In the genomic region with DNA sequence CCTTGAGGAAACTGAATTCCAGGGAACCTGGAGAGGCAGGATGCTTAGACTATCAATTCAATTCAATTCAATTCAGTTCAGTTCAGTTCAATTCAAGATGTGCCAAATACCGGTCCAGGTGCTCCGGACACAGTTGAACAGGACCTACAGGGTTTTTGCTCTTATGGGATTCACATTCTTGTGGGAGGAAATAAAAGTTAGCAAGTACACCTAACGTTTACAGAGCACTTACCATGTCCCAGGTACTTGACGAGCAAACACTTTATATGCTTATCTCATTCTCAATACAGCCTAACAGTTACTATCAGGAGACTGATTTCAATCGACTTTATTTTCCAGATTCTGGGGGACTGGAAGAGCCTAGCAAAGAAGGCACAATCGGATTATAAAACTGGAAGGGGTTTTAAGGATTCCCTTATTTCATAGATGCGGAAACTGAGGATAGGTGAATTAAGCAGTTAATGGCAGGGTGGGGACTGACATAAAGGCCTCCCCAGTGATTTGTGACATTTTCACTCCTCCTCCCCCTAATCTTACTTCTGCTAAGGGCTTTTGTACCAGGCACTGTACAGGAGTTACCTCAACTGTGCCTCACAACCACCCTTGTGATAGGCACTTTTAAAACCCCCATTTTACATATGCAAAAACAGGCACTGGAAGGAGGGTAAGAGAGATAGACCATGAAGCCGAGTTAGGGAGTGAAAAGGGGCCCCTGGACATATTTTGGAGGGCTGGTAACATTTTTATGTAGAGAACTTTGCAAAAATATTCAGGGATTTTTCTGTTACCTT, we compare ENCODE assay signal across 1 cellular context.
TF ChIP-seq lines count a peak whose summit lies in the region.

No MANE protein-coding gene starts in this region.

TF ChIP-seq in GM23338, 12 proteins besides CTCF, POLR2A, EP300 and RAD21:
- TF ChIP-seq, protein P1, sequence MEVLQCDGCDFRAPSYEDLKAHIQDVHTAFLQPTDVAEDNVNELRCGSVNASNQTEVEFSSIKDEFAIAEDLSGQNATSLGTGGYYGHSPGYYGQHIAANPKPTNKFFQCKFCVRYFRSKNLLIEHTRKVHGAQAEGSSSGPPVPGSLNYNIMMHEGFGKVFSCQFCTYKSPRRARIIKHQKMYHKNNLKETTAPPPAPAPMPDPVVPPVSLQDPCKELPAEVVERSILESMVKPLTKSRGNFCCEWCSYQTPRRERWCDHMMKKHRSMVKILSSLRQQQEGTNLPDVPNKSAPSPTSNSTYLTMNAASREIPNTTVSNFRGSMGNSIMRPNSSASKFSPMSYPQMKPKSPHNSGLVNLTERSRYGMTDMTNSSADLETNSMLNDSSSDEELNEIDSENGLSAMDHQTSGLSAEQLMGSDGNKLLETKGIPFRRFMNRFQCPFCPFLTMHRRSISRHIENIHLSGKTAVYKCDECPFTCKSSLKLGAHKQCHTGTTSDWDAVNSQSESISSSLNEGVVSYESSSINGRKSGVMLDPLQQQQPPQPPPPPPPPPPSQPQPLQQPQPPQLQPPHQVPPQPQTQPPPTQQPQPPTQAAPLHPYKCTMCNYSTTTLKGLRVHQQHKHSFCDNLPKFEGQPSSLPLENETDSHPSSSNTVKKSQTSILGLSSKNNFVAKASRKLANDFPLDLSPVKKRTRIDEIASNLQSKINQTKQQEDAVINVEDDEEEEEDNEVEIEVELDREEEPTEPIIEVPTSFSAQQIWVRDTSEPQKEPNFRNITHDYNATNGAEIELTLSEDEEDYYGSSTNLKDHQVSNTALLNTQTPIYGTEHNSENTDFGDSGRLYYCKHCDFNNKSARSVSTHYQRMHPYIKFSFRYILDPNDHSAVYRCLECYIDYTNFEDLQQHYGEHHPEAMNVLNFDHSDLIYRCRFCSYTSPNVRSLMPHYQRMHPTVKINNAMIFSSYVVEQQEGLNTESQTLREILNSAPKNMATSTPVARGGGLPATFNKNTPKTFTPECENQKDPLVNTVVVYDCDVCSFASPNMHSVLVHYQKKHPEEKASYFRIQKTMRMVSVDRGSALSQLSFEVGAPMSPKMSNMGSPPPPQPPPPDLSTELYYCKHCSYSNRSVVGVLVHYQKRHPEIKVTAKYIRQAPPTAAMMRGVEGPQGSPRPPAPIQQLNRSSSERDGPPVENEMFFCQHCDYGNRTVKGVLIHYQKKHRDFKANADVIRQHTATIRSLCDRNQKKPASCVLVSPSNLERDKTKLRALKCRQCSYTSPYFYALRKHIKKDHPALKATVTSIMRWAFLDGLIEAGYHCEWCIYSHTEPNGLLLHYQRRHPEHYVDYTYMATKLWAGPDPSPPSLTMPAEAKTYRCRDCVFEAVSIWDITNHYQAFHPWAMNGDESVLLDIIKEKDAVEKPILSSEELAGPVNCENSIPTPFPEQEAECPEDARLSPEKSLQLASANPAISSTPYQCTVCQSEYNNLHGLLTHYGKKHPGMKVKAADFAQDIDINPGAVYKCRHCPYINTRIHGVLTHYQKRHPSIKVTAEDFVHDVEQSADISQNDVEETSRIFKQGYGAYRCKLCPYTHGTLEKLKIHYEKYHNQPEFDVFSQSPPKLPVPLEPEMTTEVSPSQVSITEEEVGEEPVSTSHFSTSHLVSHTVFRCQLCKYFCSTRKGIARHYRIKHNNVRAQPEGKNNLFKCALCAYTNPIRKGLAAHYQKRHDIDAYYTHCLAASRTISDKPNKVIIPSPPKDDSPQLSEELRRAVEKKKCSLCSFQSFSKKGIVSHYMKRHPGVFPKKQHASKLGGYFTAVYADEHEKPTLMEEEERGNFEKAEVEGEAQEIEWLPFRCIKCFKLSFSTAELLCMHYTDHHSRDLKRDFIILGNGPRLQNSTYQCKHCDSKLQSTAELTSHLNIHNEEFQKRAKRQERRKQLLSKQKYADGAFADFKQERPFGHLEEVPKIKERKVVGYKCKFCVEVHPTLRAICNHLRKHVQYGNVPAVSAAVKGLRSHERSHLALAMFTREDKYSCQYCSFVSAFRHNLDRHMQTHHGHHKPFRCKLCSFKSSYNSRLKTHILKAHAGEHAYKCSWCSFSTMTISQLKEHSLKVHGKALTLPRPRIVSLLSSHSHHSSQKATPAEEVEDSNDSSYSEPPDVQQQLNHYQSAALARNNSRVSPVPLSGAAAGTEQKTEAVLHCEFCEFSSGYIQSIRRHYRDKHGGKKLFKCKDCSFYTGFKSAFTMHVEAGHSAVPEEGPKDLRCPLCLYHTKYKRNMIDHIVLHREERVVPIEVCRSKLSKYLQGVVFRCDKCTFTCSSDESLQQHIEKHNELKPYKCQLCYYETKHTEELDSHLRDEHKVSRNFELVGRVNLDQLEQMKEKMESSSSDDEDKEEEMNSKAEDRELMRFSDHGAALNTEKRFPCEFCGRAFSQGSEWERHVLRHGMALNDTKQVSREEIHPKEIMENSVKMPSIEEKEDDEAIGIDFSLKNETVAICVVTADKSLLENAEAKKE (CRISPR knock-in tag; IDR thresholded peaks at IDR 0.05), result no peak
- TF ChIP-seq, protein P2, sequence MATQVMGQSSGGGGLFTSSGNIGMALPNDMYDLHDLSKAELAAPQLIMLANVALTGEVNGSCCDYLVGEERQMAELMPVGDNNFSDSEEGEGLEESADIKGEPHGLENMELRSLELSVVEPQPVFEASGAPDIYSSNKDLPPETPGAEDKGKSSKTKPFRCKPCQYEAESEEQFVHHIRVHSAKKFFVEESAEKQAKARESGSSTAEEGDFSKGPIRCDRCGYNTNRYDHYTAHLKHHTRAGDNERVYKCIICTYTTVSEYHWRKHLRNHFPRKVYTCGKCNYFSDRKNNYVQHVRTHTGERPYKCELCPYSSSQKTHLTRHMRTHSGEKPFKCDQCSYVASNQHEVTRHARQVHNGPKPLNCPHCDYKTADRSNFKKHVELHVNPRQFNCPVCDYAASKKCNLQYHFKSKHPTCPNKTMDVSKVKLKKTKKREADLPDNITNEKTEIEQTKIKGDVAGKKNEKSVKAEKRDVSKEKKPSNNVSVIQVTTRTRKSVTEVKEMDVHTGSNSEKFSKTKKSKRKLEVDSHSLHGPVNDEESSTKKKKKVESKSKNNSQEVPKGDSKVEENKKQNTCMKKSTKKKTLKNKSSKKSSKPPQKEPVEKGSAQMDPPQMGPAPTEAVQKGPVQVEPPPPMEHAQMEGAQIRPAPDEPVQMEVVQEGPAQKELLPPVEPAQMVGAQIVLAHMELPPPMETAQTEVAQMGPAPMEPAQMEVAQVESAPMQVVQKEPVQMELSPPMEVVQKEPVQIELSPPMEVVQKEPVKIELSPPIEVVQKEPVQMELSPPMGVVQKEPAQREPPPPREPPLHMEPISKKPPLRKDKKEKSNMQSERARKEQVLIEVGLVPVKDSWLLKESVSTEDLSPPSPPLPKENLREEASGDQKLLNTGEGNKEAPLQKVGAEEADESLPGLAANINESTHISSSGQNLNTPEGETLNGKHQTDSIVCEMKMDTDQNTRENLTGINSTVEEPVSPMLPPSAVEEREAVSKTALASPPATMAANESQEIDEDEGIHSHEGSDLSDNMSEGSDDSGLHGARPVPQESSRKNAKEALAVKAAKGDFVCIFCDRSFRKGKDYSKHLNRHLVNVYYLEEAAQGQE (IDR thresholded peaks at IDR 0.05; ENCODE audit: unreplicated experiment), result no peak
- no peak for TF ChIP-seq CREB1 (CRISPR knock-in tag; IDR thresholded peaks at IDR 0.05; ENCODE audit: low read depth)
- TF ChIP-seq ZNF114 (CRISPR knock-in tag; IDR thresholded peaks at IDR 0.05), result no peak
- no peak for TF ChIP-seq NANOG (IDR thresholded peaks at IDR 0.05; ENCODE audit: borderline replicate concordance)
- no peak for TF ChIP-seq STAT1 (IDR thresholded peaks at IDR 0.05; ENCODE audit: unreplicated experiment)
- TF ChIP-seq EZH2phosphoT487 (IDR thresholded peaks at IDR 0.05; ENCODE audit: unreplicated experiment), result no peak
- TF ChIP-seq JUNB (IDR thresholded peaks at IDR 0.05; ENCODE audit: unreplicated experiment), result no peak
